8 cellular contexts compared by ENCODE assay signal in the genomic region with DNA sequence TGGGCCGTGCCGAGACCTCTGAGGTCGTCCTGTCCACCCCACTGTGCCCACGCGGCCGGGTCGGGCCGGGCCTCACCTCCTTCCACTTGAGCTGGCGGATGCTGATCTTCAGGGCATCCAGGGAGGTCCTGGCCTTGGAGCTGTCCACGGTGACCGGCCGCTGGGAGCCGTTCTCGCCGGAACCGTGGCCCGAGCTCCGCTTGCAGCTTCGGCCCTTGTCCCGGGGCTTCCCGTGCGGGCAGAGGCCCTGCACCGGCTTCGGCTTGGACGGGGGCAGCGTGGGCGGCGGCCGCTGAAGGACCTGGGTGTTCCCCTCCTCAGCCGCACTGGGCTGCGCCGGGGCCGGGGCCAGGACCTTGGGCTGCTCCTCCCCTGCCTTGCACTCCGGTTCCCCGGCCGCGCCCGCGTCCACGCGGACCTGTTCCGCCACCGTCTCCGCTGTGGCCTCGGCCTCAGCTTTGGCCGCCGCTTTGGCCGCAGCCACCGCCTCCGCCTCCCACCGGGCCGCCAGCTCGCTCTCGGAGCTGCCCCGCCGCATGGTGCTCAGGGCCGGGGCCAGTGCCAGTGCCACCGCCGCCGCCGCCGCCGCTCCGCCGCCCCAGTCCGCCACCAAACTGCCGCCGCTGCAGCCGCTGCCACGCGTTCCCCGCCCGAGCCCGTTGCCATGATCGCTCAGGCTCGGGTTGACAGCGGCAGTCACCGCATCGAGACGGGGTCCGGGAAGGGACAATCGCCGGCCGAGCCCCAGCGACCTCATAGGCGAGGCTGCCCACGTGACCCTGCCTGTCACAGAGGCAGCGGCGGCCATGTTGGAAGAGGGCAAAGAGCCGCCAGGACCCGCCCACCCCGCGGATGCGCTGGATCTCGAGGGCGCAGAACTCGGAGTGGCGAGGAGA. TPM values are rescaled to one million over a fixed set of nuclear protein-coding genes. Genes with fewer than 3 reads are reported as not detected.
A peak's percentile ranks its signal among the peaks of the same experiment; 100 is the strongest.
DNase-seq lines count a peak whose midpoint lies in the region; ATAC-seq and TF ChIP-seq lines count a peak whose summit lies in the region.

A gene with protein sequence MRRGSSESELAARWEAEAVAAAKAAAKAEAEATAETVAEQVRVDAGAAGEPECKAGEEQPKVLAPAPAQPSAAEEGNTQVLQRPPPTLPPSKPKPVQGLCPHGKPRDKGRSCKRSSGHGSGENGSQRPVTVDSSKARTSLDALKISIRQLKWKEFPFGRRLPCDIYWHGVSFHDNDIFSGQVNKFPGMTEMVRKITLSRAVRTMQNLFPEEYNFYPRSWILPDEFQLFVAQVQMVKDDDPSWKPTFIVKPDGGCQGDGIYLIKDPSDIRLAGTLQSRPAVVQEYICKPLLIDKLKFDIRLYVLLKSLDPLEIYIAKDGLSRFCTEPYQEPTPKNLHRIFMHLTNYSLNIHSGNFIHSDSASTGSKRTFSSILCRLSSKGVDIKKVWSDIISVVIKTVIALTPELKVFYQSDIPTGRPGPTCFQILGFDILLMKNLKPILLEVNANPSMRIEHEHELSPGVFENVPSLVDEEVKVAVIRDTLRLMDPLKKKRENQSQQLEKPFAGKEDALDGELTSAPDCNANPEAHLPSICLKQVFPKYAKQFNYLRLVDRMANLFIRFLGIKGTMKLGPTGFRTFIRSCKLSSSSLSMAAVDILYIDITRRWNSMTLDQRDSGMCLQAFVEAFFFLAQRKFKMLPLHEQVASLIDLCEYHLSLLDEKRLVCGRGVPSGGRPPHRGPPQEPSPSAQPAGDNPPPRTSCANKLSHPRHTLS (minus strand): TSS at position 698 of the 896 bp plus-strand sequence. CDS start 160 bp downstream, at position 538.

- H3K36me3 ChIP-seq in H7 (replicated peaks; ENCODE audit: control insufficient read depth, insufficient read depth, low read length) (no peaks in the 10 kb centered on the region), Loucy (ENCODE audit: insufficient read depth, low read length) (no peaks in the 10 kb centered on the region), RWPE2 (ENCODE audit: low read depth) (no peaks in the 10 kb centered on the region), stomach (no peaks in the 10 kb centered on the region)

- H3K27ac Mint-ChIP-seq in neural crest cell (ENCODE audit: unreplicated experiment), result peak within 1 kb of the TSS; percentile 36

- no peaks in the 10 kb centered on the region for H3F3A ChIP-seq in Loucy (ENCODE audit: low read depth)

- peak; percentile 96 for DNase-seq in ELR (ENCODE audit: low read depth)
- DNase-seq in H7, result peak; percentile 97
- peak; percentile 95 for DNase-seq in RWPE2 (ENCODE audit: low spot score)
- peak; percentile 99 for DNase-seq in activated effector memory CD4-positive, alpha-beta T cell treated with anti-CD3 and anti-CD28 coated beads, Interleukin-2, amount 50 U/mL, for 16 hours
- peak; percentile 95 for DNase-seq in fibroblast of villous mesenchyme (ENCODE audit: low read depth)
- peak; percentile 94 for DNase-seq in neural crest cell (ENCODE audit: low read depth, low spot score)
- DNase-seq in stomach, result peak; percentile 98

- H3K27me3 ChIP-seq in H7 (ENCODE audit: control insufficient read depth, insufficient read depth, low read length) (peaks cover 12% of the 10 kb centered on the region; the same call in 1 of the 2 replicates), Loucy (ENCODE audit: insufficient read depth, low read length, poor library complexity, severe bottlenecking) (no peaks in the 10 kb centered on the region), RWPE2 (ENCODE audit: insufficient read depth, poor library complexity, severe bottlenecking) (no peaks in the 10 kb centered on the region), stomach (no peaks in the 10 kb centered on the region)

- TF ChIP-seq CTCF in Loucy (conservative IDR thresholded peaks at IDR 0.05; ENCODE audit: low read length), result no peak
- TF ChIP-seq CTCF in RWPE2 (IDR thresholded peaks at IDR 0.05; ENCODE audit: poor library complexity, severe bottlenecking), result no peak
- TF ChIP-seq CTCF in fibroblast of villous mesenchyme (IDR thresholded peaks at IDR 0.05; ENCODE audit: insufficient read depth, low read depth, low read length), result no peak
- TF ChIP-seq CTCF in neural crest cell (conservative IDR thresholded peaks at IDR 0.05), result no peak
- no peak for TF ChIP-seq CTCF in stomach (IDR thresholded peaks at IDR 0.05)

- H3K9me3 ChIP-seq in Loucy (ENCODE audit: insufficient read depth, low read depth, low read length), result no peaks in the 10 kb centered on the region
- no peaks in the 10 kb centered on the region for H3K9me3 ChIP-seq in RWPE2 (ENCODE audit: severe bottlenecking)
- H3K9me3 ChIP-seq in stomach, result no peaks in the 10 kb centered on the region

- peaks cover 14% of the 10 kb centered on the region for H3K4me1 Mint-ChIP-seq in neural crest cell

- no peak within 1 kb of the TSS for H3K27ac ChIP-seq in RWPE2 (ENCODE audit: poor library complexity, severe bottlenecking)
- H3K27ac ChIP-seq in stomach, result peak within 1 kb of the TSS; percentile 63 to 91 (median 82)

- peaks cover 5% of the 10 kb centered on the region for H4K20me1 ChIP-seq in Loucy (ENCODE audit: insufficient read depth, low read length, poor library complexity, severe bottlenecking)

- peak within 1 kb of the TSS; percentile 86 for H2AFZ ChIP-seq in Loucy (ENCODE audit: low read length)

- H3K79me2 ChIP-seq in Loucy (ENCODE audit: insufficient read depth, low read length), result peaks cover 5% of the 10 kb centered on the region; the same call in 1 of the 2 replicates

- 0% methylated on average over 25 to 98 of the region's 98 CpGs for WGBS in stomach, 5 donors

- no peak for TF ChIP-seq POLR2A in stomach (IDR thresholded peaks at IDR 0.05)

- H3K9me2 ChIP-seq in Loucy (replicated peaks; ENCODE audit: low read depth, low read length), result no peaks in the 10 kb centered on the region

- H3K9ac ChIP-seq in Loucy (ENCODE audit: low read depth, low read length, poor library complexity, severe bottlenecking), result peak within 1 kb of the TSS; percentile 62

- peak within 1 kb of the TSS; percentile 64 for H3K4me3 ChIP-seq in H7 (ENCODE audit: insufficient read depth, low read depth, low read length)
- peak within 1 kb of the TSS; percentile 86 for H3K4me3 ChIP-seq in Loucy (ENCODE audit: low read length, poor library complexity, severe bottlenecking)
- H3K4me3 ChIP-seq in RWPE2 (ENCODE audit: severe bottlenecking), result peak within 1 kb of the TSS; percentile 89
- peak within 1 kb of the TSS; percentile 71 for H3K4me3 ChIP-seq in fibroblast of villous mesenchyme (ENCODE audit: low read depth, low read length)
- peak within 1 kb of the TSS; percentile 81 to 100 (median 91) for H3K4me3 ChIP-seq in stomach

- no peak for TF ChIP-seq EP300 in stomach (IDR thresholded peaks at IDR 0.05)

- H3K4me2 ChIP-seq in Loucy (ENCODE audit: low read depth, low read length, poor library complexity, severe bottlenecking), result peak within 1 kb of the TSS; percentile 79

- intact Hi-C loops in stomach (cut with DNase I; ENCODE audit: low total_unique reads), result no loop called here

- H3K36me3 Mint-ChIP-seq in neural crest cell (ENCODE audit: low read depth), result no peaks in the 10 kb centered on the region

- peaks cover 29% of the 10 kb centered on the region for H3K27me3 Mint-ChIP-seq in neural crest cell (ENCODE audit: low read depth)

- H3K4me1 ChIP-seq in Loucy (ENCODE audit: insufficient read depth, low read length, poor library complexity, severe bottlenecking) (peaks cover 18% of the 10 kb centered on the region), RWPE2 (ENCODE audit: insufficient read depth, poor library complexity, severe bottlenecking) (no peaks in the 10 kb centered on the region), stomach (peaks cover 26 to 62% (median 45%) of the 10 kb centered on the region in 4 donors)

- H3K4me3 Mint-ChIP-seq in neural crest cell, result peak within 1 kb of the TSS; percentile 88

- H3K9me3 Mint-ChIP-seq in neural crest cell, result no peaks in the 10 kb centered on the region

- ATAC-seq in RWPE2 (ENCODE audit: low read depth), result peak; percentile 91

RNA-seq across cellular contexts. Expression of the gene that starts here (rescaled TPM):
- total RNA-seq in H7 (2014; rRNA removed; shearing (Covaris generic)), result 0.18 and 0.97 TPM in 2 replicates
- 4.3 and 4.8 TPM in 2 replicates for total RNA-seq in fibroblast of villous mesenchyme
- total RNA-seq in neural crest cell, result 8.6 and 9.1 TPM in 2 replicates
- total RNA-seq in stomach, result 10 to 100 TPM in 3 of 5 donors, 1 to 10 TPM in 2; 4.2 to 18.2 (median 10.4) TPM
- 10 to 100 TPM in 1 of 3 donors, 1 to 10 TPM in 2; 3.6 to 11.0 (median 8.3) TPM for polyA plus RNA-seq in stomach

Comparison
In these comparisons a context has a peak if more than half of its experiments do, and no peak if none do; other contexts are left out.
1. Peak in DNase-seq and H3K4me3 ChIP-seq in H7; RNA of the gene not detected or under 1 TPM.